In the genomic region with DNA sequence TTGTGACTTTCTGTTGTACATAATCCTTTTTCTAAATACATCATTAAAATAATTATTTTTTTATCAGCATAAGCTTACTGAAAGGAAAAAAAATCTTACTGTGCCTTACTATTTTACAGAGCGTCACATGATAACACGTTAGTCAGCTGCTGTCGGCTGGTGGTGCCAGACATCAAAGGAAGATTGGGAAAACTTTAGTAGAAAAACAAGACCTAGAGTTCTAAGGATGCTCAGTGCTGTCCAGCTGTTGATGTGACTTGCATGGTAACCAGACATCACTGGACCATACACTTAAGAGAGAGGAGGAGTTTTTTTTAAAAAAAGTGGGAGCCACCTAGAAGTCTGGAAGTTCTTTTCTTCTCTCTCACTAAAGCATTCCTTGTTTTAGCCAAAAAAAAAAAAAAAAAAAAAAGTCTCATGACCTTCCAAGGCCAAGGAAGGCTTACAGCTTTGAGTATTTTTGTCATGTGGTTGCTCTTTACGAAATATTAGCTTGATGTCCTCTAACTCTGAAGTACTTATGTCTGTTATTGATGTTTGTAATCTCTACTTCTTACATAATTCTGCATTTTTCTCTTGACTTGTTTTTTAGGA, we compare ENCODE assay signal across 15 cellular contexts. TPM values are rescaled to one million over a fixed set of nuclear protein-coding genes. Genes with fewer than 3 reads are reported as not detected.
A peak's percentile ranks its signal among the peaks of the same experiment; 100 is the strongest.
DNase-seq lines count a peak whose midpoint lies in the region; TF ChIP-seq lines count a peak whose summit lies in the region.
"Had no signal": no experiment of that assay in that cellular context is flagged by ENCODE, and none has a peak within 500 bp of the region (broad histone marks: within the 10 kb centered on the region; RNA-seq: fewer than 3 reads in every experiment).

No MANE protein-coding gene starts in this region.

- no peak overlapping the region for H3K9ac ChIP-seq in mesendoderm (ENCODE audit: low read length)

- H4K5ac ChIP-seq in mesendoderm (ENCODE audit: low read length), result no peak overlapping the region

- peaks cover 21% of the 10 kb centered on the region for H3K79me1 ChIP-seq in mesendoderm (ENCODE audit: low read length)

- no peak overlapping the region for H3K4ac ChIP-seq in mesendoderm (ENCODE audit: low read depth, low read length)

- peaks cover 11% of the 10 kb centered on the region for H3K4me1 ChIP-seq in HEK293 (ENCODE audit: control insufficient read depth, insufficient read depth, low read length)
- peaks cover 6% of the 10 kb centered on the region for H3K4me1 ChIP-seq in mesendoderm (ENCODE audit: control insufficient read depth, low read depth, low read length)

- H4K8ac ChIP-seq in mesendoderm (ENCODE audit: low read depth, low read length), result no peak overlapping the region

- no peak overlapping the region for H2BK5ac ChIP-seq in mesendoderm (ENCODE audit: low read length)

- H3K79me2 ChIP-seq in mesendoderm (ENCODE audit: control insufficient read depth, insufficient read depth, low read length), result peaks cover 50% of the 10 kb centered on the region

- DNase-seq in caudate nucleus (lab: John Stamatoyannopoulos, UW) (no peak), left kidney (ENCODE audit: low read depth, low spot score) (peak; percentile 27), mesendoderm (no peak), germinal center (ENCODE audit: low spot score) (no peak), cerebellar nuclear complex (lab: John Stamatoyannopoulos, UW) (no peak)
- no peak for DNase-seq in stimulated activated CD4-positive, alpha-beta T cell treated with anti-CD3 and anti-CD28 coated beads, Interleukin-15, amount 100 ng/mL, for 24 hours
- DNase-seq: activated CD4-positive, alpha-beta T cell treated with anti-CD3 and anti-CD28 coated beads for 36 hours; activated CD8-positive, alpha-beta memory T cell treated with anti-CD3 and anti-CD28 coated beads, Interleukin-2, amount 50 U/mL, for 4 hours; left lung; NCI-H2081; NCI-H524 treated with DMSO at 0.1 percent for 48 hours; SIG-M5; stimulated activated naive CD4-positive, alpha-beta T cell treated with Interleukin-2 at 50 U/mL for 16 hours had no signal

- CTCF ChIA-PET in HEK293 (lab: Yijun Ruan, JAX), result interaction anchor here (0.6 to 2.1 kb wide), 5 partner anchors 54 to 1072 kb away, joined by 3 to 13 read pairs (median 3); no protein-coding TSS in a partner anchor

- H3K18ac ChIP-seq in mesendoderm (ENCODE audit: low read length), result no peak overlapping the region

- H3K4me2 ChIP-seq in mesendoderm (ENCODE audit: low read length), result no peak overlapping the region

- H3K27ac ChIP-seq in HEK293 (ENCODE audit: extremely low read depth, low read depth, low read length) (no peak overlapping the region), caudate nucleus (ENCODE audit: low read depth, low read length) (peak overlapping the region; percentile 3), temporal lobe (ENCODE audit: low read depth, low read length) (peak overlapping the region; percentile 62), mesendoderm (ENCODE audit: low read depth, low read length) (no peak overlapping the region)
- H3K27ac ChIP-seq: left lung had no signal

- no peak overlapping the region for H3K56ac ChIP-seq in mesendoderm (ENCODE audit: low read length)

- peaks cover 0 to 3% of the 10 kb centered on the region in 2 experiments; a peak in 2 of 3 replicates for H3K36me3 ChIP-seq in HEK293 (ENCODE audit: control insufficient read depth in 2 of 2, insufficient read depth in 1 of 2, low read length in 2 of 2)
- no peaks in the 10 kb centered on the region for H3K36me3 ChIP-seq in mesendoderm (ENCODE audit: control insufficient read depth, insufficient read depth, low read length)
- H3K36me3 ChIP-seq: left lung had no signal

- H2BK120ac ChIP-seq in mesendoderm (ENCODE audit: low read depth, low read length), result no peak overlapping the region

- no peaks in the 10 kb centered on the region for H3K27me3 ChIP-seq in mesendoderm (ENCODE audit: insufficient read depth, low read length, poor library complexity)

- H3K4me3 ChIP-seq in HEK293 (ENCODE audit: low read depth, low read length), result no peak overlapping the region
- no peak overlapping the region for H3K4me3 ChIP-seq in mesendoderm (ENCODE audit: low read length)
- H3K4me3 ChIP-seq: left lung had no signal

- H2AK5ac ChIP-seq in mesendoderm (ENCODE audit: low read length), result no peak overlapping the region

- WGBS in mesendoderm (ENCODE audit: extremely low coverage, insufficient coverage, low lambda C conversion rate), result no CpG with 5 or more reads among the region's 4 CpGs

- H3K23ac ChIP-seq in mesendoderm (ENCODE audit: low read length), result no peak overlapping the region

- POLR2A ChIA-PET in HEK293 (lab: Yijun Ruan, JAX), result no interaction called here

- no peaks in the 10 kb centered on the region for H3K9me3 ChIP-seq in HEK293 (ENCODE audit: control insufficient read depth, insufficient read depth, low read depth, low read length)
- H3K9me3 ChIP-seq: left lung had no signal

- H2BK15ac ChIP-seq in mesendoderm (replicated peaks; ENCODE audit: low read depth), result no peak overlapping the region

- TF ChIP-seq CTCF in HEK293 (tag by site-specific recombination; IDR thresholded peaks at IDR 0.05), result no peak

TF ChIP-seq in HEK293, 187 proteins besides CTCF, POLR2A, EP300 and RAD21:
- TF ChIP-seq TCF7L2 (IDR thresholded peaks at IDR 0.05; ENCODE audit: borderline replicate concordance, low read depth, low read length), result peak; percentile 26; the same call in 1 of the 2 replicates
- no peak for TF ChIP-seq ZNF518A (tag by site-specific recombination; conservative IDR thresholded peaks at IDR 0.05; ENCODE audit: low read depth)

RNA-seq across cellular contexts. Expression of gene RASSF8, which starts 4.5 kb away (rescaled TPM):
- total RNA-seq in temporal lobe, result 18.2 TPM
- 15.3 TPM for polyA plus RNA-seq in mesendoderm (2013, experiment 1 of 2)
- polyA plus RNA-seq in mesendoderm (2013, experiment 2 of 2), result 14.8 TPM

Comparison
In these comparisons a context has a peak if more than half of its experiments do, and no peak if none do; other contexts are left out.
1. H3K27ac ChIP-seq: peak in caudate nucleus (single experiment) and temporal lobe (single experiment); none in HEK293 (single experiment) and mesendoderm (single experiment).